ENCODE assay signal across 24 cellular contexts in the genomic region with DNA sequence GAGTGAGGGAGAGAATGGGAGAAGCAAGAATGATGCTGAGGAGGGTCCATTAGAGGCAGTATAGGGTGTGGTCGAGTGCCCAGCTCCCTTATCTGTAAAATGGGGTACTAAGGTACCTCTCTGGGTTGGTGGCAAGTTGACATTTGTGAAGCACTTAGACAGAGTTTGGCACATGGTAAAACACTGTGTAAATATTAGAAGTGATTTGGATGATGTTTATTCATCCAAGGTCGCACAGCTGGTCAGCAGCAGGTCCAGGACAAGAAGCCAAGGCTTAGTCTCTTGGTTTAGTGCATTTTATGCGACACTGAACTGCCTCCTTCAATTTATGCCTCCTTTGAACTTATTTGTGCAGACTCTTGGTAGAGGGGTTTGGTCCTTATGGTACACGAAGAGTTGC. TPM values are rescaled to one million over a fixed set of nuclear protein-coding genes. Genes with fewer than 3 reads are reported as not detected.
DNase-seq lines count a peak whose midpoint lies in the region; ATAC-seq and TF ChIP-seq lines count a peak whose summit lies in the region.
"Had no signal": no experiment of that assay in that cellular context is flagged by ENCODE, and none has a peak within 500 bp of the region (broad histone marks: within the 10 kb centered on the region; RNA-seq: fewer than 3 reads in every experiment).

No MANE protein-coding gene starts in this region.

- H3K4me3 ChIP-seq in mucosa of descending colon (no peak overlapping the region), uterus (no peak overlapping the region)
- H3K4me3 ChIP-seq: K562, PC-9 had no signal

- no peak for TF ChIP-seq POLR2A in uterus (IDR thresholded peaks at IDR 0.05)

- H3K36me3 ChIP-seq in mucosa of descending colon (ENCODE audit: low read depth), result no peaks in the 10 kb centered on the region
- no peaks in the 10 kb centered on the region for H3K36me3 ChIP-seq in uterus

- peak; percentile 31 for ATAC-seq in mucosa of descending colon
- ATAC-seq: K562 had no signal

- DNase-seq in DMS53 (lab: John Stamatoyannopoulos, UW) (peak; percentile 4), DMS53 treated with DMSO at 0.1 percent for 48 hours (lab: John Stamatoyannopoulos, UW; ENCODE audit: unreplicated experiment) (no peak), caudate nucleus (lab: John Stamatoyannopoulos, UW) (no peak), mucosa of descending colon (peak in 1 of 3 donors; percentile 30), uterus (no peak), NCI-H2196 (lab: John Stamatoyannopoulos, UW; ENCODE audit: unreplicated experiment) (no peak), glomerular visceral epithelial cell (ENCODE audit: extremely low spot score) (no peak), amygdala (lab: John Stamatoyannopoulos, UW) (no peak)
- DNase-seq: AML-193, COR-L47, GF-D8, NCI-H1417, NCI-H187, NCI-H2107, NCI-H2227 treated with DMSO at 0.1 percent for 48 hours, NCI-H510A treated with DMSO at 0.1 percent for 48 hours, NCI-H82, PC-9, SIG-M5 had no signal

- intact Hi-C loops in mucosa of descending colon (cut with DNase I, micrococcal nuclease), result no loop called here
- intact Hi-C loops in uterus (cut with DNase I; ENCODE audit: low total_unique reads), result no loop called here

- TF ChIP-seq CTCF in mucosa of descending colon (IDR thresholded peaks at IDR 0.05) (no peak), uterus (IDR thresholded peaks at IDR 0.05) (no peak)

- H3K4me1 ChIP-seq in mucosa of descending colon (ENCODE audit: low read depth), result peaks cover 6% of the 10 kb centered on the region
- no peaks in the 10 kb centered on the region for H3K4me1 ChIP-seq in uterus

- no peaks in the 10 kb centered on the region for H3K27me3 ChIP-seq in uterus

- H3K9me3 ChIP-seq in mucosa of descending colon (no peaks in the 10 kb centered on the region), uterus (no peaks in the 10 kb centered on the region)

- H3K27ac ChIP-seq in caudate nucleus (ENCODE audit: low read depth, low read length) (peak overlapping the region; percentile 24), uterus (peak overlapping the region; percentile 72 to 75)
- H3K27ac ChIP-seq: 22Rv1, C4-2B, PC-9, RWPE1 had no signal

RNA-seq across cellular contexts. Expression of a gene that starts 19.4 kb away (rescaled TPM):
- total RNA-seq in mucosa of descending colon (10 to 100 TPM; 18.3 to 35.1 (median 28.6) TPM), uterus (10 to 100 TPM in 3 of 4 donors, 1 to 10 TPM in 1; 5.9 to 25.1 (median 10.2) TPM)

RNA-seq across cellular contexts. Expression of a gene that starts 30.6 kb away (rescaled TPM):
- under 1 TPM in 1 of 3 donors, not detected in 2; 0.41 TPM for total RNA-seq in mucosa of descending colon
- total RNA-seq in uterus, result not detected
- total RNA-seq: H4, K562, PC-9 had no signal
